16 cellular contexts compared by ENCODE assay signal in the genomic region with DNA sequence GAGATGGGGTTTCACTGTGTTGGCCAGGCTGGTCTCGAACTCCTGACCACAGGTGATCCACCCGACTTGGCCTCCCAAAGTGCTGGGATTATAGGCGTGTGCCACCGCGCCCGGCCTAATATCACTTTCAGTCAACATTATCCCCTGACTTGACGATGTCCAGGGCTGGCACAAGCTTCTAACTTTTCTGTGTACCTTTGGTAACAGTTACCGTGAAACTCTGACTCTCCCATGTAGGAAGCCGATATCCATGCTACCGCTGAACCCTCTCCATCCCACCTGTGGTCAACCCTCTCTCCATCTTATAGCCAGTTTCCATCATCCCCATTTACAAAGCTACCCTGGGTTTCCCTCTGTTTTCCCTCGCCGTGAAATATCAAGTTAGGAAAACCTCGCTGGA.
DNase-seq lines count a peak whose midpoint lies in the region; ATAC-seq and TF ChIP-seq lines count a peak whose summit lies in the region.
"Had no signal": no experiment of that assay in that cellular context is flagged by ENCODE, and none has a peak within 500 bp of the region (broad histone marks: within the 10 kb centered on the region; RNA-seq: fewer than 3 reads in every experiment).

No MANE protein-coding gene starts in this region.

- H3K4me3 ChIP-seq in spleen = no peak overlapping the region
- H3K4me3 ChIP-seq in mesenchymal stem cell (ENCODE audit: insufficient read depth in 1 of 2, low read depth in 1 of 2, low read length in 2 of 2) = no peak overlapping the region
- H3K4me3 ChIP-seq: BLaER1, GM23248 had no signal

- H2AFZ ChIP-seq in mesenchymal stem cell (ENCODE audit: low read depth, low read length) = no peak overlapping the region
- H2AFZ ChIP-seq: GM23248 had no signal

- H2BK15ac ChIP-seq in mesenchymal stem cell (ENCODE audit: low read depth, poor library complexity, severe bottlenecking) = no peak overlapping the region

- no peaks in the 10 kb centered on the region for H3K79me1 ChIP-seq in mesenchymal stem cell (replicated peaks; ENCODE audit: low read length, poor library complexity, severe bottlenecking)

- H2AK5ac ChIP-seq in mesenchymal stem cell (ENCODE audit: low read length, severe bottlenecking) = no peak overlapping the region

- TF ChIP-seq CTCF in nephron progenitor cell (IDR thresholded peaks at IDR 0.05) (no peak), spleen (IDR thresholded peaks at IDR 0.05 in 8 of 11, conservative IDR thresholded peaks at IDR 0.05 in 3 of 11) (no peak)

- WGBS in spleen, 5 donors = 87 to 94% (median 91%) methylated on average over 13 of the region's 13 CpGs
- 90% methylated on average over 13 of the region's 13 CpGs for WGBS in mesenchymal stem cell

- H3K36me3 ChIP-seq in spleen (no peaks in the 10 kb centered on the region), mesenchymal stem cell (ENCODE audit: control insufficient read depth in 1 of 2, insufficient read depth in 2 of 2, low read depth in 1 of 2, low read length in 2 of 2) (no peaks in the 10 kb centered on the region)
- H3K36me3 ChIP-seq: BLaER1 had no signal

- H3K4ac ChIP-seq in mesenchymal stem cell (ENCODE audit: low read depth in 1 of 2, low read length in 2 of 2) = no peak overlapping the region

- no peak overlapping the region for H2BK12ac ChIP-seq in mesenchymal stem cell (ENCODE audit: low read length in 2 of 2)

- no peaks in the 10 kb centered on the region for H3K36me3 Mint-ChIP-seq in nephron progenitor cell (ENCODE audit: low read depth)
- no peaks in the 10 kb centered on the region for H3K36me3 Mint-ChIP-seq in activated T-cell treated with anti-CD3 and anti-CD28 coated beads, Interleukin-2, amount 50 U/mL, for 4 hours (ENCODE audit: insufficient read depth)
- H3K36me3 Mint-ChIP-seq: CD8-positive, alpha-beta memory T cell had no signal

- peaks cover 7% of the 10 kb centered on the region for H3K9me3 Mint-ChIP-seq in nephron progenitor cell
- no peaks in the 10 kb centered on the region for H3K9me3 Mint-ChIP-seq in activated T-cell treated with anti-CD3 and anti-CD28 coated beads, Interleukin-2, amount 50 U/mL, for 4 hours

- H3K27ac ChIP-seq in spleen = no peak overlapping the region
- H3K27ac ChIP-seq in mesenchymal stem cell (ENCODE audit: low read length, poor library complexity, severe bottlenecking) = no peak overlapping the region
- H3K27ac ChIP-seq: 22Rv1, BLaER1, GM23248 had no signal

- H3K4me1 ChIP-seq in spleen (no peaks in the 10 kb centered on the region), mesenchymal stem cell (ENCODE audit: control insufficient read depth, insufficient read depth, low read depth, low read length) (no peaks in the 10 kb centered on the region)
- H3K4me1 ChIP-seq: BLaER1, Caco-2 had no signal

- H3K9ac ChIP-seq in mesenchymal stem cell (ENCODE audit: low read length) = no peak overlapping the region
- H3K9ac ChIP-seq: BLaER1, GM23248 had no signal

- peak overlapping the region; percentile 85 for H3K27ac Mint-ChIP-seq in nephron progenitor cell

- H3K23ac ChIP-seq in mesenchymal stem cell (ENCODE audit: low read length in 2 of 2) = no peak overlapping the region

- intact Hi-C loops in spleen (cut with DNase I; ENCODE audit: low total_unique reads) = no loop called here

- H3K9me3 ChIP-seq in spleen (peaks cover 0 to 62% (median 0%) of the 10 kb centered on the region in 8 donors), mesenchymal stem cell (ENCODE audit: control insufficient read depth, low read length) (peaks cover 3% of the 10 kb centered on the region)
- H3K9me3 ChIP-seq: BLaER1, Caco-2 had no signal

- TF ChIP-seq POLR2A in spleen (IDR thresholded peaks at IDR 0.05) = no peak

- H3K27me3 Mint-ChIP-seq in nephron progenitor cell (ENCODE audit: low read depth, poor library complexity) = peaks cover 2% of the 10 kb centered on the region
- H3K27me3 Mint-ChIP-seq in activated T-cell treated with anti-CD3 and anti-CD28 coated beads, Interleukin-2, amount 50 U/mL, for 4 hours (ENCODE audit: low read depth) = no peaks in the 10 kb centered on the region

- H2BK120ac ChIP-seq in mesenchymal stem cell (ENCODE audit: low read depth, low read length) = no peak overlapping the region

- peaks cover 11% of the 10 kb centered on the region for H3K4me1 Mint-ChIP-seq in nephron progenitor cell
- H3K4me1 Mint-ChIP-seq in activated T-cell treated with anti-CD3 and anti-CD28 coated beads, Interleukin-2, amount 50 U/mL, for 4 hours (ENCODE audit: low read depth) = no peaks in the 10 kb centered on the region
- H3K4me1 Mint-ChIP-seq: CD8-positive, alpha-beta memory T cell had no signal

- no peak overlapping the region for H3K4me2 ChIP-seq in mesenchymal stem cell (ENCODE audit: low read length, poor library complexity, severe bottlenecking)
- H3K4me2 ChIP-seq: BLaER1 had no signal

- no peak overlapping the region for H3K4me3 Mint-ChIP-seq in nephron progenitor cell
- H3K4me3 Mint-ChIP-seq in activated T-cell treated with anti-CD3 and anti-CD28 coated beads, Interleukin-2, amount 50 U/mL, for 4 hours = no peak overlapping the region
- H3K4me3 Mint-ChIP-seq: CD8-positive, alpha-beta memory T cell had no signal

- H3K27me3 ChIP-seq in spleen (replicated peaks in 1 of 7) (no peaks in the 10 kb centered on the region), mesenchymal stem cell (ENCODE audit: control insufficient read depth in 1 of 2, insufficient read depth in 1 of 2, low read length in 2 of 2) (peaks cover 0 to 8% of the 10 kb centered on the region in 2 experiments)
- H3K27me3 ChIP-seq: BLaER1 had no signal

- H4K8ac ChIP-seq in mesenchymal stem cell (ENCODE audit: low read length) = no peak overlapping the region

- ATAC-seq in GM21528 (IDR thresholded peaks at IDR 0.05; ENCODE audit: low FRiP score, unreplicated experiment) = no peak
- no peak for ATAC-seq in activated T-cell treated with anti-CD3 and anti-CD28 coated beads, Interleukin-2, amount 50 U/mL, for 4 hours

- H3K14ac ChIP-seq in mesenchymal stem cell (ENCODE audit: low read length in 2 of 2) = no peak overlapping the region

- peak; percentile 52 for DNase-seq in activated effector memory CD4-positive, alpha-beta T cell treated with anti-CD3 and anti-CD28 coated beads, Interleukin-2, amount 50 U/mL, for 16 hours
- DNase-seq in activated effector memory CD4-positive, alpha-beta T cell treated with Interleukin-2 at 50 U/mL for 16 hours = no peak
- peak; percentile 18 for DNase-seq in ecto neural progenitor cell (ENCODE audit: low spot score)
- no peak for DNase-seq in nephron progenitor cell
- peak; percentile 27 for DNase-seq in spleen
- no peak for DNase-seq in mesenchymal stem cell
- no peak for DNase-seq in activated T-cell treated with anti-CD3 and anti-CD28 coated beads, Interleukin-2, amount 50 U/mL, for 4 hours
- DNase-seq: Caco-2; CD8-positive, alpha-beta memory T cell; DND-41; GDM1; GM23248; H7 had no signal

- H4K91ac ChIP-seq in mesenchymal stem cell (ENCODE audit: low read length) = no peak overlapping the region

- H3K18ac ChIP-seq in mesenchymal stem cell (ENCODE audit: low read depth in 1 of 2, low read length in 2 of 2) = no peak overlapping the region

- no peak overlapping the region for H2BK5ac ChIP-seq in mesenchymal stem cell (ENCODE audit: low read depth, low read length, poor library complexity, severe bottlenecking)

Comparison
In these comparisons a context has a peak if more than half of its experiments do, and no peak if none do; other contexts are left out.
1. DNase-seq: peak in activated effector memory CD4-positive, alpha-beta T cell treated with anti-CD3 and anti-CD28 coated beads, Interleukin-2, amount 50 U/mL, for 16 hours (single experiment), ecto neural progenitor cell (single experiment) and spleen (single experiment); none in activated effector memory CD4-positive, alpha-beta T cell treated with Interleukin-2 at 50 U/mL for 16 hours (single experiment), nephron progenitor cell (single experiment), mesenchymal stem cell (single experiment) and activated T-cell treated with anti-CD3 and anti-CD28 coated beads, Interleukin-2, amount 50 U/mL, for 4 hours (single experiment).